In genomic region chr14:61130512-61131260, GRCh38 we compare ENCODE assay signal across 25 cellular contexts.
DNase-seq lines count a peak whose midpoint lies in the region; ATAC-seq lines count a peak whose summit lies in the region.
"Had no signal": no experiment of that assay in that cellular context is flagged by ENCODE, and none has a peak within 500 bp of the region (broad histone marks: within the 10 kb centered on the region; RNA-seq: fewer than 3 reads in every experiment).

No MANE protein-coding gene starts in this region.

- DNase-seq in NCI-H146 (lab: John Stamatoyannopoulos, UW) (peak; percentile 48), NCI-H510A (lab: John Stamatoyannopoulos, UW) (peak; percentile 83), globus pallidus (ENCODE audit: low spot score) (peak; percentile 26), sciatic nerve (ENCODE audit: low spot score) (no peak), NCI-H2196 (lab: John Stamatoyannopoulos, UW; ENCODE audit: unreplicated experiment) (no peak), glomerular visceral epithelial cell (ENCODE audit: extremely low spot score) (no peak), DMS153 treated with DMSO at 0.1 percent for 48 hours (lab: John Stamatoyannopoulos, UW; ENCODE audit: unreplicated experiment) (no peak)
- DNase-seq: activated CD4-positive, alpha-beta T cell treated with anti-CD3 and anti-CD28 coated beads, Interleukin-2, amount 50 U/mL, for 48 hours; activated CD4-positive, CD25-positive, alpha-beta regulatory T cell; activated naive CD8-positive, alpha-beta T cell treated with anti-CD3 and anti-CD28 coated beads, Interleukin-2, amount 50 U/mL, for 24 hours; activated T-cell treated with anti-CD3 and anti-CD28 coated beads, Interleukin-2, amount 50 U/mL, for 48 hours; COR-L47; DMS53; effector CD8-positive, alpha-beta T cell; glutamatergic neuron; Kasumi-1; left lung; mesenchymal stem cell; NCI-H1930; NCI-H345; OCI-M1; sigmoid colon; upper lobe of left lung had no signal

- peak; percentile 17 for ATAC-seq in sciatic nerve
- ATAC-seq: activated naive CD8-positive, alpha-beta T cell treated with anti-CD3 and anti-CD28 coated beads, Interleukin-2, amount 50 U/mL, for 24 hours; HCT116; left lung; stimulated activated effector memory CD8-positive, alpha-beta T cell treated with anti-CD3 and anti-CD28 coated beads, Interleukin-12 subunit alpha, Interleukin-12 subunit beta, amount 100 ng/mL, for 72 hours had no signal

- intact Hi-C loops in sciatic nerve (cut with DNase I) = no loop called here

Comparison
In these comparisons a context has a peak if more than half of its experiments do, and no peak if none do; other contexts are left out.
1. DNase-seq: peak in NCI-H146 (single experiment), NCI-H510A (single experiment) and globus pallidus (single experiment); none in sciatic nerve (single experiment), NCI-H2196 (single experiment), glomerular visceral epithelial cell (single experiment) and DMS153 treated with DMSO at 0.1 percent for 48 hours (single experiment).